In genomic region chr12:110826592-110827200, GRCh38 we compare ENCODE assay signal across 8 cellular contexts. TPM values are rescaled to one million over a fixed set of nuclear protein-coding genes. Genes with fewer than 3 reads are reported as not detected.
DNase-seq lines count a peak whose midpoint lies in the region; ATAC-seq and TF ChIP-seq lines count a peak whose summit lies in the region.

No MANE protein-coding gene starts in this region.

- H3K27me3 Mint-ChIP-seq in activated CD4-positive, alpha-beta T cell treated with anti-CD3 and anti-CD28 coated beads for 36 hours = no peaks in the 10 kb centered on the region

- peak overlapping the region; percentile 17 for H3K27ac Mint-ChIP-seq in activated CD4-positive, alpha-beta T cell treated with anti-CD3 and anti-CD28 coated beads for 36 hours

- CTCF ChIA-PET in activated CD4-positive, alpha-beta T cell treated with anti-CD3 and anti-CD28 coated beads for 36 hours (lab: Charles Lee) = interaction anchor here (0.6 to 2.1 kb wide), 34 partner anchors 12 to 395 kb away, joined by 3 to 11 read pairs (median 3); partner anchors contain the start of genes ARPC3, PPP1CC and TCTN1

- DNase-seq in NCI-H510A treated with DMSO at 0.1 percent for 48 hours (lab: John Stamatoyannopoulos, UW) (peak; percentile 85), colonic mucosa (peak; percentile 92), right lobe of liver (peak; percentile 75 to 85 (median 77))
- DNase-seq in activated CD4-positive, alpha-beta T cell treated with anti-CD3 and anti-CD28 coated beads for 36 hours = peak; percentile 94
- DNase-seq in stimulated activated CD4-positive, alpha-beta T cell treated with anti-CD3 and anti-CD28 coated beads, TNF-alpha, amount 100 ng/mL, for 1 hour (ENCODE audit: low read depth in 3 of 3, low spot score in 1 of 3) = peak; percentile 54 to 88 (median 56)

- H3K4me1 ChIP-seq in colonic mucosa (no peaks in the 10 kb centered on the region), right lobe of liver (no peaks in the 10 kb centered on the region)

- 17% methylated on average over 6 of the region's 14 CpGs for WGBS in right lobe of liver (ENCODE audit: insufficient coverage, low coverage, low lambda C conversion rate, missing lambda C conversion rate)

- peak; percentile 77 for ATAC-seq in HG03159 (IDR thresholded peaks at IDR 0.05; ENCODE audit: unreplicated experiment)
- peak; percentile 98 for ATAC-seq in activated CD4-positive, alpha-beta T cell treated with anti-CD3 and anti-CD28 coated beads for 36 hours
- peak; percentile 93 to 99 (median 96) for ATAC-seq in right lobe of liver
- ATAC-seq in HG03045 (IDR thresholded peaks at IDR 0.05; ENCODE audit: unreplicated experiment) = no peak

- H3K4me3 ChIP-seq in colonic mucosa (no peak overlapping the region), right lobe of liver (no peak overlapping the region)

- intact Hi-C loops in activated CD4-positive, alpha-beta T cell treated with anti-CD3 and anti-CD28 coated beads for 36 hours (cut with DNase I, micrococcal nuclease) = loop anchor here (1.0 to 10.0 kb wide), 13 partner anchors 61 to 374 kb away; partner anchors contain the start of genes ARPC3 (in 1 of the 2) and PPP1CC (in 1 of the 2)
- intact Hi-C loops in colonic mucosa (cut with DNase I) (loop anchor here (5.0 to 10.0 kb wide), 2 partner anchors 124 to 362 kb away; partner anchors contain the start of genes FAM216A and GPN3), right lobe of liver (cut with DNase I) (loop anchor here in 1 of 2 donors (5.0 kb wide), 1 partner anchor 124 kb away; no protein-coding TSS in a partner anchor)

- H3K9me3 ChIP-seq in colonic mucosa (no peaks in the 10 kb centered on the region), right lobe of liver (no peaks in the 10 kb centered on the region)

- H3K27me3 ChIP-seq in colonic mucosa (no peaks in the 10 kb centered on the region), right lobe of liver (no peaks in the 10 kb centered on the region)

- H3K9ac ChIP-seq in colonic mucosa (ENCODE audit: low read depth in 2 of 2, low read length in 2 of 2) = no peak overlapping the region

- no peaks in the 10 kb centered on the region for H3K36me3 ChIP-seq in colonic mucosa
- no peaks in the 10 kb centered on the region for H3K36me3 ChIP-seq in right lobe of liver

- TF ChIP-seq CTCF in GM12801 (IDR thresholded peaks at IDR 0.05; ENCODE audit: extremely low read depth, insufficient read length) (peak; percentile 85), colonic mucosa (IDR thresholded peaks at IDR 0.05) (peak; percentile 81), right lobe of liver (IDR thresholded peaks at IDR 0.05) (peak; percentile 75 to 92 (median 83))

- no peaks in the 10 kb centered on the region for H3K36me3 Mint-ChIP-seq in activated CD4-positive, alpha-beta T cell treated with anti-CD3 and anti-CD28 coated beads for 36 hours (ENCODE audit: low read depth)

- POLR2A ChIA-PET in activated CD4-positive, alpha-beta T cell treated with anti-CD3 and anti-CD28 coated beads for 36 hours (lab: Charles Lee) = interaction anchor here (1.2 kb wide), 1 partner anchor 86 kb away, joined by 3 read pairs; no protein-coding TSS in a partner anchor

- peak overlapping the region; percentile 34 for H3K4me3 Mint-ChIP-seq in activated CD4-positive, alpha-beta T cell treated with anti-CD3 and anti-CD28 coated beads for 36 hours

- H3K4me1 Mint-ChIP-seq in activated CD4-positive, alpha-beta T cell treated with anti-CD3 and anti-CD28 coated beads for 36 hours = peaks cover 7% of the 10 kb centered on the region

- no peaks in the 10 kb centered on the region for H3K9me3 Mint-ChIP-seq in activated CD4-positive, alpha-beta T cell treated with anti-CD3 and anti-CD28 coated beads for 36 hours (ENCODE audit: low read depth)

- no peak for TF ChIP-seq POLR2A in right lobe of liver (IDR thresholded peaks at IDR 0.05)

- H3K27ac ChIP-seq in colonic mucosa (no peak overlapping the region), right lobe of liver (no peak overlapping the region)

RNA-seq across cellular contexts. Expression of gene CCDC63, which starts 20.1 kb away (rescaled TPM):
- not detected for total RNA-seq in activated CD4-positive, alpha-beta T cell treated with anti-CD3 and anti-CD28 coated beads for 36 hours
- not detected for total RNA-seq in colonic mucosa
- not detected for total RNA-seq in right lobe of liver
